ENCODE assay signal across 16 cellular contexts in the genomic region with DNA sequence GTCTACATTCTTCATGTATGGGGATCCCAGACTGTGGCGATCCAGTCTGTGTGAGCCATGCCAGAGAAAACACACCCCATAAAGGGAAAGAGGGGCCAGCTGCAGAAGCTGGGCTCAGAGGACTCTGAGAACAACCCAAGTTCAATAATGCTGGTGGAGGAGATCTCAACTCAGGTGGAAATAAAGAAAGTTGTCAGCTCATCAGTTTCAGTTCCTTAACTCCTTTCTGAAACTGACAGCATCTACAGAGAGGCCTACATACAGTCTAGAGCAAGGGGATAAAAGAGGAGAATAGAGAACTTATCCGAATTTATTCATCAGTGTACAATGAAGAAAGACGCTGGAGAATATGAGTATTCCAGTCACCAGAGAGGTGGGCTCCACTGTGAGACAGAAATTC.
DNase-seq lines count a peak whose midpoint lies in the region; ATAC-seq and TF ChIP-seq lines count a peak whose summit lies in the region.
"Had no signal": no experiment of that assay in that cellular context is flagged by ENCODE, and none has a peak within 500 bp of the region (broad histone marks: within the 10 kb centered on the region; RNA-seq: fewer than 3 reads in every experiment).

No MANE protein-coding gene starts in this region.

- H3K9me3 ChIP-seq in BLaER1 treated with 17β-estradiol and CSF1 and Interleukin-3, amounts not matched to agents 10 nM and 100 nM (replicated peaks in 1 of 11): no peaks in the 10 kb centered on the region
- H3K9me3 ChIP-seq in uterus: no peaks in the 10 kb centered on the region
- H3K9me3 ChIP-seq: gastrocnemius medialis, tibial nerve had no signal

- DNase-seq in activated T-cell treated with anti-CD3 and anti-CD28 coated beads for 4 hours (no peak), HFFc6 (no peak), uterus (no peak), left colon (no peak)
- DNase-seq: activated CD4-positive, alpha-beta T cell treated with anti-CD3 and anti-CD28 coated beads, Interleukin-2, amount 10 ng/mL, durations not matched to agents 7 days and 5 days; activated naive CD4-positive, alpha-beta T cell treated with anti-CD3 and anti-CD28 coated beads, Interleukin-2, amount 10 ng/mL, durations not matched to agents 7 days and 5 days; gastrocnemius medialis; mammary epithelial cell; NCI-H524 treated with DMSO at 0.1 percent for 48 hours had no signal

- no peaks in the 10 kb centered on the region for H3K27me3 ChIP-seq in BLaER1 treated with 17β-estradiol and CSF1 and Interleukin-3, amounts not matched to agents 10 nM and 100 nM
- no peaks in the 10 kb centered on the region for H3K27me3 ChIP-seq in uterus
- H3K27me3 ChIP-seq: tibial nerve had no signal

- peaks cover 37% of the 10 kb centered on the region for H3K9me3 Mint-ChIP-seq in HFFc6
- H3K9me3 Mint-ChIP-seq: activated CD4-positive, alpha-beta T cell treated with anti-CD3 and anti-CD28 coated beads, Interleukin-2, amount 10 ng/mL, durations not matched to agents 7 days and 5 days; activated naive CD4-positive, alpha-beta T cell treated with anti-CD3 and anti-CD28 coated beads, Interleukin-2, amount 10 ng/mL, durations not matched to agents 7 days and 5 days; dendritic cell treated with granulocyte-macrophage colony-stimulating factor and Interleukin-4, amounts not matched to agents 40 ng/mL and 50 ng/mL, for 4 days had no signal

- H3K27me3 Mint-ChIP-seq in HFFc6 (ENCODE audit: insufficient read depth): peaks cover 2% of the 10 kb centered on the region
- H3K27me3 Mint-ChIP-seq: activated naive CD4-positive, alpha-beta T cell treated with anti-CD3 and anti-CD28 coated beads, Interleukin-2, amount 10 ng/mL, durations not matched to agents 7 days and 5 days; dendritic cell treated with granulocyte-macrophage colony-stimulating factor and Interleukin-4, amounts not matched to agents 40 ng/mL and 50 ng/mL, for 4 days had no signal

- no peak overlapping the region for H3K4me3 Mint-ChIP-seq in HFFc6
- H3K4me3 Mint-ChIP-seq: activated CD4-positive, alpha-beta T cell treated with anti-CD3 and anti-CD28 coated beads, Interleukin-2, amount 10 ng/mL, durations not matched to agents 7 days and 5 days; activated naive CD4-positive, alpha-beta T cell treated with anti-CD3 and anti-CD28 coated beads, Interleukin-2, amount 10 ng/mL, durations not matched to agents 7 days and 5 days; dendritic cell treated with granulocyte-macrophage colony-stimulating factor and Interleukin-4, amounts not matched to agents 40 ng/mL and 50 ng/mL, for 4 days had no signal

- H3K4me1 Mint-ChIP-seq in HFFc6 (ENCODE audit: low read depth): no peaks in the 10 kb centered on the region
- H3K4me1 Mint-ChIP-seq: activated CD4-positive, alpha-beta T cell treated with anti-CD3 and anti-CD28 coated beads, Interleukin-2, amount 10 ng/mL, durations not matched to agents 7 days and 5 days; activated naive CD4-positive, alpha-beta T cell treated with anti-CD3 and anti-CD28 coated beads, Interleukin-2, amount 10 ng/mL, durations not matched to agents 7 days and 5 days had no signal

- 0 out of 22 replicates have a peak overlapping the region, but pooled peaks of 1 of the 11 experiments have one; percentile 4 for H3K27ac ChIP-seq in BLaER1 treated with 17β-estradiol and CSF1 and Interleukin-3, amounts not matched to agents 10 nM and 100 nM
- no peak overlapping the region for H3K27ac ChIP-seq in uterus
- H3K27ac ChIP-seq: gastrocnemius medialis, tibial nerve had no signal

- no peak for TF ChIP-seq POLR2A in uterus (IDR thresholded peaks at IDR 0.05)

- TF ChIP-seq CTCF in HFFc6 (IDR thresholded peaks at IDR 0.05) (no peak), uterus (IDR thresholded peaks at IDR 0.05) (no peak)

- peak overlapping the region in 10 of 11 experiments; percentile 26 to 75 (median 62); a peak in 19 of 22 replicates for H3K4me2 ChIP-seq in BLaER1 treated with 17β-estradiol and CSF1 and Interleukin-3, amounts not matched to agents 10 nM and 100 nM

- H3K9ac ChIP-seq in BLaER1 treated with 17β-estradiol and CSF1 and Interleukin-3, amounts not matched to agents 10 nM and 100 nM: no peak overlapping the region

- ATAC-seq in GM19025 (IDR thresholded peaks at IDR 0.05; ENCODE audit: low read depth, unreplicated experiment): peak; percentile 79
- peak; percentile 88 for ATAC-seq in GM21786 (IDR thresholded peaks at IDR 0.05; ENCODE audit: unreplicated experiment)
- peak; percentile 95 for ATAC-seq in HG03342 (IDR thresholded peaks at IDR 0.05; ENCODE audit: unreplicated experiment)
- no peak for ATAC-seq in left colon
- ATAC-seq: gastrocnemius medialis had no signal

- intact Hi-C loops in uterus (cut with DNase I; ENCODE audit: low total_unique reads): no loop called here
- intact Hi-C loops in left colon (cut with DNase I, micrococcal nuclease): no loop called here

- H4K20me1 ChIP-seq in BLaER1 treated with 17β-estradiol and CSF1 and Interleukin-3, amounts not matched to agents 10 nM and 100 nM: no peaks in the 10 kb centered on the region; a peak in 1 of 22 replicates

- no peak overlapping the region for H3K4me3 ChIP-seq in BLaER1 treated with 17β-estradiol and CSF1 and Interleukin-3, amounts not matched to agents 10 nM and 100 nM
- no peak overlapping the region for H3K4me3 ChIP-seq in uterus
- H3K4me3 ChIP-seq: gastrocnemius medialis, tibial nerve had no signal

- no peaks in the 10 kb centered on the region for H3K36me3 ChIP-seq in BLaER1 treated with 17β-estradiol and CSF1 and Interleukin-3, amounts not matched to agents 10 nM and 100 nM
- H3K36me3 ChIP-seq in uterus: no peaks in the 10 kb centered on the region
- H3K36me3 ChIP-seq: gastrocnemius medialis had no signal

- H3K36me3 Mint-ChIP-seq in HFFc6 (ENCODE audit: low read depth): no peaks in the 10 kb centered on the region
- H3K36me3 Mint-ChIP-seq: activated naive CD4-positive, alpha-beta T cell treated with anti-CD3 and anti-CD28 coated beads, Interleukin-2, amount 10 ng/mL, durations not matched to agents 7 days and 5 days had no signal

- peaks cover 0 to 51% (median 43%) of the 10 kb centered on the region in 10 experiments; a peak in 17 of 20 replicates for H3K4me1 ChIP-seq in BLaER1 treated with 17β-estradiol and CSF1 and Interleukin-3, amounts not matched to agents 10 nM and 100 nM
- H3K4me1 ChIP-seq in uterus: no peaks in the 10 kb centered on the region
- H3K4me1 ChIP-seq: gastrocnemius medialis had no signal

- no peak overlapping the region for H3K27ac Mint-ChIP-seq in HFFc6
- H3K27ac Mint-ChIP-seq: activated CD4-positive, alpha-beta T cell treated with anti-CD3 and anti-CD28 coated beads, Interleukin-2, amount 10 ng/mL, durations not matched to agents 7 days and 5 days; activated naive CD4-positive, alpha-beta T cell treated with anti-CD3 and anti-CD28 coated beads, Interleukin-2, amount 10 ng/mL, durations not matched to agents 7 days and 5 days; dendritic cell treated with granulocyte-macrophage colony-stimulating factor and Interleukin-4, amounts not matched to agents 40 ng/mL and 50 ng/mL, for 4 days; progenitor cell of endocrine pancreas had no signal
